ENCODE assay signal across 8 cellular contexts in the genomic region with DNA sequence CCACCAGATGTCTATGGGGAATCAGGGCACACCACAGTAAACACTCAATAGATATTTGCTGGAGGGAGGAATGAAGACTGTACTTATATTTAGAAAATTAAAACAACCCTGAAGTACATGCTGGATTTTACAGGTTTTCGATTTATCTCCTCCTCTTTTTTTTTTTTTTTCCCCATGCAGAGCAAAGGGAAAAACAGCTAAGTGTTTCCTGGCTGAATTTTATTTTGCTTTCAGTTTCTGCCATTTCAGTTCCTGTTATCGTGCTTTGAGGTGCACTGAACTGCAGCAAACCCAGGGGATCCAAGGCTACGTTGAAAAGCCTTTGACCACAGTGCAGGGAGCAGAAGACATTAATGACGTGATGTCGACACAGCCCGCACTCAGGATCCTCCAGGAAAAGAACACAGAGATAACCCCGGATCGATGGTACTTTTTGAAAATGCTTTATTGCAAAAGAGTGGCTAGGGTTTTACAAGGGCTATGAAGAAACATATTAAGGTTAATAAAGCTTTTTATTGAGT. TPM values are rescaled to one million over a fixed set of nuclear protein-coding genes. Genes with fewer than 3 reads are reported as not detected.
DNase-seq lines count a peak whose midpoint lies in the region; ATAC-seq, FAIRE-seq and TF ChIP-seq lines count a peak whose summit lies in the region.

No MANE protein-coding gene starts in this region.

- H3K9ac ChIP-seq in GM23248: peak overlapping the region; percentile 80

- H3K9me3 ChIP-seq in GM23248 (ENCODE audit: low read depth) (no peaks in the 10 kb centered on the region), heart left ventricle (no peaks in the 10 kb centered on the region), small intestine (ENCODE audit: control insufficient read depth, low read depth) (no peaks in the 10 kb centered on the region)

- H3K4me1 ChIP-seq in GM23248 (ENCODE audit: insufficient read depth): no peaks in the 10 kb centered on the region
- peaks cover 0 to 25% (median 7%) of the 10 kb centered on the region in 12 donors for H3K4me1 ChIP-seq in heart left ventricle
- H3K4me1 ChIP-seq in small intestine (ENCODE audit: control insufficient read depth in 2 of 2, insufficient read depth in 1 of 2, low read depth in 1 of 2, low read length in 1 of 2): peaks cover 4 to 8% of the 10 kb centered on the region in 2 donors

- TF ChIP-seq CTCF in LNCaP clone FGC (IDR thresholded peaks at IDR 0.05; ENCODE audit: control insufficient read depth, extremely low read depth, insufficient read depth) (no peak), heart left ventricle (IDR thresholded peaks at IDR 0.05) (no peak)

- FAIRE-seq in GM12892 (lab: Jason Lieb, UNC) (peak; percentile 89), small intestine (lab: Jason Lieb, UNC) (peak; percentile 53)

- no peaks in the 10 kb centered on the region for H3K9me2 ChIP-seq in GM23248 (ENCODE audit: insufficient read depth)

- WGBS in GM23248 (ENCODE audit: low coverage in 1 of 2, low lambda C conversion rate in 2 of 2, missing lambda C conversion rate in 2 of 2), 2 experiments: 2 to 4% methylated on average over 8 of the region's 8 CpGs
- WGBS in heart left ventricle, 4 donors: 23 to 46% (median 27%) methylated on average over 8 of the region's 8 CpGs
- WGBS in small intestine, 3 donors: 2 to 10% (median 6%) methylated on average over 8 of the region's 8 CpGs

- intact Hi-C loops in heart left ventricle (cut with DNase I): loop anchor here in 3 of 10 donors (5.0 to 10.0 kb wide), 2 partner anchors 36 to 72 kb away; a partner anchor contains a TSS

- peak overlapping the region; percentile 95 for H3K4me2 ChIP-seq in GM23248 (ENCODE audit: unreplicated experiment)

- H2AFZ ChIP-seq in GM23248: peak overlapping the region; percentile 95

- H4K20me1 ChIP-seq in GM23248 (ENCODE audit: insufficient read depth): no peaks in the 10 kb centered on the region

- no peaks in the 10 kb centered on the region for H3F3A ChIP-seq in GM23248 (ENCODE audit: insufficient read depth)

- DNase-seq in GM12892 (ENCODE audit: insufficient read length): peak; percentile 29
- peak; percentile 54 for DNase-seq in GM23248
- peak; percentile 18 for DNase-seq in LNCaP clone FGC (ENCODE audit: low read depth)
- peak; percentile 18 for DNase-seq in activated T-cell treated with anti-CD3 and anti-CD28 coated beads, Interleukin-2, amount 50 U/mL, for 1 hour
- DNase-seq in heart left ventricle: peak in 2 of 5 donors; percentile 29 to 31
- peak; percentile 97 for DNase-seq in small intestine
- DNase-seq in NCI-H1105 (lab: John Stamatoyannopoulos, UW): no peak
- DNase-seq in NCI-H748 (lab: John Stamatoyannopoulos, UW; ENCODE audit: unreplicated experiment): no peak

- H3K27ac ChIP-seq in GM23248: peak overlapping the region; percentile 6
- peak overlapping the region; percentile 48 to 89 (median 78) for H3K27ac ChIP-seq in heart left ventricle
- H3K27ac ChIP-seq in small intestine (ENCODE audit: low read depth in 1 of 2, low read length in 1 of 2): peak overlapping the region; percentile 85 to 86

- in situ Hi-C loops in GM23248 (cut with MboI): no loop called here

- peak in 3 of 4 donors; percentile 74 to 80 (median 74) for ATAC-seq in heart left ventricle

- H3K36me3 ChIP-seq in GM23248 (ENCODE audit: low read depth) (no peaks in the 10 kb centered on the region), heart left ventricle (no peaks in the 10 kb centered on the region), small intestine (ENCODE audit: control insufficient read depth in 2 of 2, insufficient read depth in 2 of 2, low read length in 2 of 2) (no peaks in the 10 kb centered on the region)

- TF ChIP-seq POLR2A in GM12892 (IDR thresholded peaks at IDR 0.05; ENCODE audit: low read depth, low read length): no peak
- TF ChIP-seq POLR2A in heart left ventricle (IDR thresholded peaks at IDR 0.05): no peak

- H3K27me3 ChIP-seq in GM23248 (replicated peaks; ENCODE audit: insufficient read depth) (no peaks in the 10 kb centered on the region), heart left ventricle (no peaks in the 10 kb centered on the region), small intestine (ENCODE audit: control insufficient read depth in 2 of 2, insufficient read depth in 2 of 2, low read length in 2 of 2) (no peaks in the 10 kb centered on the region)

- peak overlapping the region; percentile 67 for H3K4me3 ChIP-seq in GM23248
- peak overlapping the region; percentile 19 for H3K4me3 ChIP-seq in LNCaP clone FGC (ENCODE audit: low read depth, low read length)
- peak overlapping the region in 11 of 12 donors; percentile 12 to 57 (median 46) for H3K4me3 ChIP-seq in heart left ventricle
- H3K4me3 ChIP-seq in small intestine (ENCODE audit: low read depth in 1 of 2, low read length in 2 of 2): peak overlapping the region in 1 of 2 donors; percentile 33

- H3K79me2 ChIP-seq in GM23248 (ENCODE audit: insufficient read depth): no peaks in the 10 kb centered on the region

RNA-seq across cellular contexts. Expression of a gene that starts 35.9 kb away (rescaled TPM):
- 18.2 TPM for polyA plus RNA-seq in GM12892 (2012; ENCODE audit: missing spikeins)
- 200 and 213 TPM in 2 replicates for total RNA-seq in GM23248 (2014; rRNA removed; shearing (Covaris generic))
- 359 and 365 TPM in 2 replicates for polyA plus RNA-seq in GM23248 (2016; fragmentation: Nextera tagmentation; extraction: Ambion mirVana)
- total RNA-seq in heart left ventricle: 100 to 1,000 TPM in 1 of 9 donors, 10 to 100 TPM in 8; 53.0 to 115 (median 74.1) TPM
- polyA plus RNA-seq in heart left ventricle: 10 to 100 TPM; 23.8 to 63.4 TPM
- 100 to 1,000 TPM in 2 of 3 donors, 10 to 100 TPM in 1; 58.9 to 155 (median 132) TPM for polyA plus RNA-seq in small intestine

Comparison
In these comparisons a context has a peak if more than half of its experiments do, and no peak if none do; other contexts are left out.
1. DNase-seq: peak in GM12892 (single experiment), GM23248 (single experiment), LNCaP clone FGC (single experiment), activated T-cell treated with anti-CD3 and anti-CD28 coated beads, Interleukin-2, amount 50 U/mL, for 1 hour (single experiment) and small intestine (single experiment); none in NCI-H1105 (single experiment) and NCI-H748 (single experiment).
2. H3K27ac ChIP-seq: peak in every context shown above with its lines; median percentile 86 in small intestine; 78 in heart left ventricle; 6 in GM23248.